Comparison of ENCODE assay signal across 2 cellular contexts in genomic region chr12:105352940-105353635, GRCh38.
TF ChIP-seq lines count a peak whose summit lies in the region.

No MANE protein-coding gene starts in this region.

TF ChIP-seq in liver, 16 proteins besides CTCF, POLR2A, EP300 and RAD21 (continued from another document):
- TF ChIP-seq, protein P1, sequence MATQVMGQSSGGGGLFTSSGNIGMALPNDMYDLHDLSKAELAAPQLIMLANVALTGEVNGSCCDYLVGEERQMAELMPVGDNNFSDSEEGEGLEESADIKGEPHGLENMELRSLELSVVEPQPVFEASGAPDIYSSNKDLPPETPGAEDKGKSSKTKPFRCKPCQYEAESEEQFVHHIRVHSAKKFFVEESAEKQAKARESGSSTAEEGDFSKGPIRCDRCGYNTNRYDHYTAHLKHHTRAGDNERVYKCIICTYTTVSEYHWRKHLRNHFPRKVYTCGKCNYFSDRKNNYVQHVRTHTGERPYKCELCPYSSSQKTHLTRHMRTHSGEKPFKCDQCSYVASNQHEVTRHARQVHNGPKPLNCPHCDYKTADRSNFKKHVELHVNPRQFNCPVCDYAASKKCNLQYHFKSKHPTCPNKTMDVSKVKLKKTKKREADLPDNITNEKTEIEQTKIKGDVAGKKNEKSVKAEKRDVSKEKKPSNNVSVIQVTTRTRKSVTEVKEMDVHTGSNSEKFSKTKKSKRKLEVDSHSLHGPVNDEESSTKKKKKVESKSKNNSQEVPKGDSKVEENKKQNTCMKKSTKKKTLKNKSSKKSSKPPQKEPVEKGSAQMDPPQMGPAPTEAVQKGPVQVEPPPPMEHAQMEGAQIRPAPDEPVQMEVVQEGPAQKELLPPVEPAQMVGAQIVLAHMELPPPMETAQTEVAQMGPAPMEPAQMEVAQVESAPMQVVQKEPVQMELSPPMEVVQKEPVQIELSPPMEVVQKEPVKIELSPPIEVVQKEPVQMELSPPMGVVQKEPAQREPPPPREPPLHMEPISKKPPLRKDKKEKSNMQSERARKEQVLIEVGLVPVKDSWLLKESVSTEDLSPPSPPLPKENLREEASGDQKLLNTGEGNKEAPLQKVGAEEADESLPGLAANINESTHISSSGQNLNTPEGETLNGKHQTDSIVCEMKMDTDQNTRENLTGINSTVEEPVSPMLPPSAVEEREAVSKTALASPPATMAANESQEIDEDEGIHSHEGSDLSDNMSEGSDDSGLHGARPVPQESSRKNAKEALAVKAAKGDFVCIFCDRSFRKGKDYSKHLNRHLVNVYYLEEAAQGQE (IDR thresholded peaks at IDR 0.05): no peak
- peak in 1 of 2 donors; percentile 35 for TF ChIP-seq JUND (IDR thresholded peaks at IDR 0.05)
- peak; percentile 65 for TF ChIP-seq ZBTB33 (IDR thresholded peaks at IDR 0.05)
- peak; percentile 66 for TF ChIP-seq FOXA2 (IDR thresholded peaks at IDR 0.05)
- TF ChIP-seq, protein P2, sequence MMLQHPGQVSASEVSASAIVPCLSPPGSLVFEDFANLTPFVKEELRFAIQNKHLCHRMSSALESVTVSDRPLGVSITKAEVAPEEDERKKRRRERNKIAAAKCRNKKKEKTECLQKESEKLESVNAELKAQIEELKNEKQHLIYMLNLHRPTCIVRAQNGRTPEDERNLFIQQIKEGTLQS (IDR thresholded peaks at IDR 0.05): no peak
- peak; percentile 63 to 82 for TF ChIP-seq EGR1 (IDR thresholded peaks at IDR 0.05; ENCODE audit: low read depth in 2 of 2)
- TF ChIP-seq GABPA (IDR thresholded peaks at IDR 0.05 in 1 of 2, conservative IDR thresholded peaks at IDR 0.05 in 1 of 2): peak in 1 of 2 donors; percentile 40
- no peak for TF ChIP-seq HNF4G (IDR thresholded peaks at IDR 0.05)
- TF ChIP-seq, protein P3, sequence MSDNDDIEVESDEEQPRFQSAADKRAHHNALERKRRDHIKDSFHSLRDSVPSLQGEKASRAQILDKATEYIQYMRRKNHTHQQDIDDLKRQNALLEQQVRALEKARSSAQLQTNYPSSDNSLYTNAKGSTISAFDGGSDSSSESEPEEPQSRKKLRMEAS (IDR thresholded peaks at IDR 0.05): peak; percentile 86
- TF ChIP-seq NR2F2 (IDR thresholded peaks at IDR 0.05): no peak
- TF ChIP-seq TAF1 (conservative IDR thresholded peaks at IDR 0.05): no peak

TF ChIP-seq in HepG2, 621 proteins besides CTCF, POLR2A, EP300 and RAD21:
- no peak for TF ChIP-seq ZBTB33 (CRISPR knock-in tag; IDR thresholded peaks at IDR 0.05)
- no peak for TF ChIP-seq HOXA3 (CRISPR knock-in tag; IDR thresholded peaks at IDR 0.05)
- TF ChIP-seq CC2D1A (CRISPR knock-in tag; IDR thresholded peaks at IDR 0.05): no peak
- no peak for TF ChIP-seq NR2C2 (CRISPR knock-in tag; IDR thresholded peaks at IDR 0.05; ENCODE audit: borderline replicate concordance)
- no peak for TF ChIP-seq PAXIP1 (CRISPR knock-in tag; conservative IDR thresholded peaks at IDR 0.05)
- no peak for TF ChIP-seq ZNF142 (CRISPR knock-in tag; IDR thresholded peaks at IDR 0.05)
- TF ChIP-seq NFKBIZ (CRISPR knock-in tag; IDR thresholded peaks at IDR 0.05): no peak
- TF ChIP-seq ZNF761 (CRISPR knock-in tag; conservative IDR thresholded peaks at IDR 0.05): no peak
- TF ChIP-seq, protein P4, sequence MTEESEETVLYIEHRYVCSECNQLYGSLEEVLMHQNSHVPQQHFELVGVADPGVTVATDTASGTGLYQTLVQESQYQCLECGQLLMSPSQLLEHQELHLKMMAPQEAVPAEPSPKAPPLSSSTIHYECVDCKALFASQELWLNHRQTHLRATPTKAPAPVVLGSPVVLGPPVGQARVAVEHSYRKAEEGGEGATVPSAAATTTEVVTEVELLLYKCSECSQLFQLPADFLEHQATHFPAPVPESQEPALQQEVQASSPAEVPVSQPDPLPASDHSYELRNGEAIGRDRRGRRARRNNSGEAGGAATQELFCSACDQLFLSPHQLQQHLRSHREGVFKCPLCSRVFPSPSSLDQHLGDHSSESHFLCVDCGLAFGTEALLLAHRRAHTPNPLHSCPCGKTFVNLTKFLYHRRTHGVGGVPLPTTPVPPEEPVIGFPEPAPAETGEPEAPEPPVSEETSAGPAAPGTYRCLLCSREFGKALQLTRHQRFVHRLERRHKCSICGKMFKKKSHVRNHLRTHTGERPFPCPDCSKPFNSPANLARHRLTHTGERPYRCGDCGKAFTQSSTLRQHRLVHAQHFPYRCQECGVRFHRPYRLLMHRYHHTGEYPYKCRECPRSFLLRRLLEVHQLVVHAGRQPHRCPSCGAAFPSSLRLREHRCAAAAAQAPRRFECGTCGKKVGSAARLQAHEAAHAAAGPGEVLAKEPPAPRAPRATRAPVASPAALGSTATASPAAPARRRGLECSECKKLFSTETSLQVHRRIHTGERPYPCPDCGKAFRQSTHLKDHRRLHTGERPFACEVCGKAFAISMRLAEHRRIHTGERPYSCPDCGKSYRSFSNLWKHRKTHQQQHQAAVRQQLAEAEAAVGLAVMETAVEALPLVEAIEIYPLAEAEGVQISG (CRISPR knock-in tag; IDR thresholded peaks at IDR 0.05): no peak
- no peak for TF ChIP-seq SMYD3 (CRISPR knock-in tag; IDR thresholded peaks at IDR 0.05)
- TF ChIP-seq ZNF589 (CRISPR knock-in tag; conservative IDR thresholded peaks at IDR 0.05): no peak
- TF ChIP-seq, protein P5, sequence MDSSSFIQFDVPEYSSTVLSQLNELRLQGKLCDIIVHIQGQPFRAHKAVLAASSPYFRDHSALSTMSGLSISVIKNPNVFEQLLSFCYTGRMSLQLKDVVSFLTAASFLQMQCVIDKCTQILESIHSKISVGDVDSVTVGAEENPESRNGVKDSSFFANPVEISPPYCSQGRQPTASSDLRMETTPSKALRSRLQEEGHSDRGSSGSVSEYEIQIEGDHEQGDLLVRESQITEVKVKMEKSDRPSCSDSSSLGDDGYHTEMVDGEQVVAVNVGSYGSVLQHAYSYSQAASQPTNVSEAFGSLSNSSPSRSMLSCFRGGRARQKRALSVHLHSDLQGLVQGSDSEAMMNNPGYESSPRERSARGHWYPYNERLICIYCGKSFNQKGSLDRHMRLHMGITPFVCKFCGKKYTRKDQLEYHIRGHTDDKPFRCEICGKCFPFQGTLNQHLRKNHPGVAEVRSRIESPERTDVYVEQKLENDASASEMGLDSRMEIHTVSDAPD (CRISPR knock-in tag; IDR thresholded peaks at IDR 0.05): no peak
- TF ChIP-seq SP5 (CRISPR knock-in tag; IDR thresholded peaks at IDR 0.05; ENCODE audit: borderline replicate concordance, low read depth): no peak
- TF ChIP-seq ZNF616 (CRISPR knock-in tag; IDR thresholded peaks at IDR 0.05; ENCODE audit: low read depth): no peak
- no peak for TF ChIP-seq KDM2A (CRISPR knock-in tag; IDR thresholded peaks at IDR 0.05; ENCODE audit: borderline replicate concordance, low read depth)
- TF ChIP-seq ELF4 (CRISPR knock-in tag; IDR thresholded peaks at IDR 0.05; ENCODE audit: borderline replicate concordance): no peak
